Comparison of ENCODE assay signal across 26 cellular contexts in the genomic region with DNA sequence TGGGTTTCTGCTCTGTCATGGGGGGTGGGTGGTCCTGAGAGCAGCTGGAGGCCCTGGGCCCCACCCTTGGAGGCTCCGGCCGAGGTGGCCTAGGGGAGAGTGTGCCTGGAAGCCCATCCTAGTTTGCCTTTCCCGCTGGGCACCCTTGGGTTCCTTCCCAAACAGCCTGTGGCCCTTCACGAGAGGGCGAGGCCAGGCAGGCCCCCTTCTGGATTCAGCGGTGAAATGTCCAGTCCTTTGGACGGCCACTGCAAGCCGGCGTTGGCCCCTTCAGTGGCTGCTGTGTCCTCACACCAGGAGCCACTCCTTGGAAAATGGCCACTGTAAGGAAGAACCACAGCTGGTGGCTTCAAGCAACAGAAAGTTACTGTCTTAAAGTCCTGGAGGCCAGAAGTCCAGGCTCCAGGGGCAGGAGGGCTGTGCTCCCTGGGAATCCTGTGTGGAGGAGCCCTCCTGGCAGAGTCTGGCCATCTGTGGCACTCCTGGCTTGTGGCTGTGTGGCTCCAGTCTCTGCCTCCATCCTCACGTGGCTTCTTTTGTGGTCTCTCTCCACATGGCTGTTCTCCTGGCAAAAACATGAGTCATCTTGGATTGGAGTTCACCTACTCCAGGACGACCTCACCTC.
"Had no signal": no experiment of that assay in that cellular context is flagged by ENCODE, and none has a peak within 500 bp of the region (broad histone marks: within the 10 kb centered on the region; RNA-seq: fewer than 3 reads in every experiment).

No MANE protein-coding gene starts in this region.

- H3K9ac ChIP-seq: neural progenitor cell had no signal

- H3K27me3 ChIP-seq: neural progenitor cell had no signal

- H3K9me3 Mint-ChIP-seq: activated naive CD8-positive, alpha-beta T cell treated with anti-CD3 and anti-CD28 coated beads for 36 hours; activated T-cell treated with anti-CD3 and anti-CD28 coated beads, Interleukin-2, amount 50 U/mL, for 24 hours; activated T-helper 17 cell treated with anti-CD3 and anti-CD28 coated beads, Interleukin-2, amount 50 U/mL, for 72 hours; stimulated activated naive B cell treated with anti-CD40 and anti-IgM and Interleukin-4, amounts not matched to agents 10 μg/mL and 1 μg/mL and 100 μg/mL, for 72 hours had no signal

- H2AFZ ChIP-seq: neural progenitor cell had no signal

- H3K4me3 Mint-ChIP-seq: activated CD8-positive, alpha-beta T cell treated with anti-CD3 and anti-CD28 coated beads, Interleukin-2, amount 10 ng/mL, durations not matched to agents 7 days and 5 days; activated naive CD8-positive, alpha-beta T cell treated with anti-CD3 and anti-CD28 coated beads for 36 hours; activated T-cell treated with anti-CD3 and anti-CD28 coated beads, Interleukin-2, amount 50 U/mL, for 24 hours; activated T-helper 17 cell treated with anti-CD3 and anti-CD28 coated beads, Interleukin-2, amount 50 U/mL, for 72 hours; mesothelial cell of epicardium; naive thymus-derived CD8-positive, alpha-beta T cell; neural progenitor cell; stimulated activated naive B cell treated with anti-CD40 and anti-IgM and Interleukin-4, amounts not matched to agents 10 μg/mL and 1 μg/mL and 100 μg/mL, for 72 hours had no signal

- H3K4me1 Mint-ChIP-seq: activated naive CD8-positive, alpha-beta T cell treated with anti-CD3 and anti-CD28 coated beads for 36 hours; activated T-helper 17 cell treated with anti-CD3 and anti-CD28 coated beads, Interleukin-2, amount 50 U/mL, for 72 hours; mesothelial cell of epicardium; naive thymus-derived CD8-positive, alpha-beta T cell; stimulated activated naive B cell treated with anti-CD40 and anti-IgM and Interleukin-4, amounts not matched to agents 10 μg/mL and 1 μg/mL and 100 μg/mL, for 72 hours had no signal

- DNase-seq: activated CD4-positive, alpha-beta T cell treated with anti-CD3 and anti-CD28 coated beads for 1 hour; activated CD4-positive, alpha-beta T cell treated with anti-CD3 and anti-CD28 coated beads, Interleukin-2, amount 50 U/mL, for 1 hour; activated CD8-positive, alpha-beta T cell treated with anti-CD3 and anti-CD28 coated beads, Interleukin-2, amount 10 ng/mL, durations not matched to agents 7 days and 5 days; activated naive CD4-positive, alpha-beta T cell treated with Interleukin-2 at 50 U/mL for 16 hours; activated naive CD8-positive, alpha-beta T cell treated with anti-CD3 and anti-CD28 coated beads for 36 hours; activated T-cell treated with anti-CD3 and anti-CD28 coated beads, Interleukin-2, amount 50 U/mL, for 24 hours; effector CD4-positive, alpha-beta T cell; erythroblast; foreskin fibroblast; heart right ventricle; kidney; left lung; mammary epithelial cell; naive thymus-derived CD8-positive, alpha-beta T cell; pancreas; right cardiac atrium; stimulated activated CD4-positive, alpha-beta T cell treated with anti-CD3 and anti-CD28 coated beads, Interleukin-2, amount 100 ng/mL, for 48 hours; stimulated activated CD8-positive, alpha-beta memory T cell treated with anti-CD3 and anti-CD28 coated beads, Interleukin-4, amount 100 ng/mL, for 48 hours; stimulated activated naive B cell treated with anti-CD40 and anti-IgM and Interleukin-4, amounts not matched to agents 10 μg/mL and 1 μg/mL and 100 μg/mL, for 72 hours; T-helper 1 cell; WERI-Rb-1 had no signal

- H3K27ac Mint-ChIP-seq: activated CD8-positive, alpha-beta T cell treated with anti-CD3 and anti-CD28 coated beads, Interleukin-2, amount 10 ng/mL, durations not matched to agents 7 days and 5 days; activated naive CD8-positive, alpha-beta T cell treated with anti-CD3 and anti-CD28 coated beads for 36 hours; activated T-cell treated with anti-CD3 and anti-CD28 coated beads, Interleukin-2, amount 50 U/mL, for 24 hours; activated T-helper 17 cell treated with anti-CD3 and anti-CD28 coated beads, Interleukin-2, amount 50 U/mL, for 72 hours; mesothelial cell of epicardium; naive thymus-derived CD8-positive, alpha-beta T cell; neural progenitor cell; stimulated activated naive B cell treated with anti-CD40 and anti-IgM and Interleukin-4, amounts not matched to agents 10 μg/mL and 1 μg/mL and 100 μg/mL, for 72 hours had no signal

- H3K36me3 Mint-ChIP-seq: activated naive CD8-positive, alpha-beta T cell treated with anti-CD3 and anti-CD28 coated beads for 36 hours; mesothelial cell of epicardium; naive thymus-derived CD8-positive, alpha-beta T cell; neural progenitor cell; stimulated activated naive B cell treated with anti-CD40 and anti-IgM and Interleukin-4, amounts not matched to agents 10 μg/mL and 1 μg/mL and 100 μg/mL, for 72 hours had no signal

- H3K4me2 ChIP-seq: neural progenitor cell had no signal

- H3K36me3 ChIP-seq: breast epithelium, heart right ventricle, left lung, neural progenitor cell, pancreas, WERI-Rb-1 had no signal

- H3K4me3 ChIP-seq: breast epithelium, heart right ventricle, left lung, neural progenitor cell, pancreas, skin epidermis had no signal

- H3K27ac ChIP-seq: breast epithelium, heart right ventricle, left lung, neural progenitor cell, pancreas, skin epidermis, WERI-Rb-1 had no signal

- H3K9me3 ChIP-seq: breast epithelium, heart right ventricle, pancreas had no signal

- ATAC-seq: activated CD8-positive, alpha-beta T cell treated with anti-CD3 and anti-CD28 coated beads, Interleukin-2, amount 10 ng/mL, durations not matched to agents 7 days and 5 days; activated T-helper 17 cell treated with anti-CD3 and anti-CD28 coated beads, Interleukin-2, amount 50 U/mL, for 72 hours; heart right ventricle; left lung; naive thymus-derived CD8-positive, alpha-beta T cell; pancreas; stimulated activated naive B cell treated with anti-CD40 and anti-IgM and Interleukin-4, amounts not matched to agents 10 μg/mL and 1 μg/mL and 100 μg/mL, for 72 hours had no signal

- H3K4me1 ChIP-seq: breast epithelium, heart right ventricle, left lung, neural progenitor cell, pancreas had no signal
